8 cellular contexts compared by ENCODE assay signal in genomic region chr5:119328753-119329602, GRCh38. TPM values are rescaled to one million over a fixed set of nuclear protein-coding genes. Genes with fewer than 3 reads are reported as not detected.
A peak's percentile ranks its signal among the peaks of the same experiment; 100 is the strongest.
DNase-seq lines count a peak whose midpoint lies in the region; ATAC-seq and TF ChIP-seq lines count a peak whose summit lies in the region.

No MANE protein-coding gene starts in this region.

- in situ Hi-C loops in transverse colon (cut with MboI; ENCODE audit: low pct_ligation_motif_present in 1 of 4, low pct_unique_long_range_greater_than_20kb in 1 of 4, low sequenced_read_pairs in 3 of 4): no loop called here

- H3K9me3 Mint-ChIP-seq in activated T-cell treated with anti-CD3 and anti-CD28 coated beads, Interleukin-2, amount 50 U/mL, for 72 hours: peaks cover 0 to 1% of the 10 kb centered on the region in 2 donors

- peak; percentile 62 to 67 for ATAC-seq in activated T-cell treated with anti-CD3 and anti-CD28 coated beads, Interleukin-2, amount 50 U/mL, for 72 hours (replicated peaks in 1 of 2)
- no peak for ATAC-seq in GM18520 (IDR thresholded peaks at IDR 0.05; ENCODE audit: unreplicated experiment)

- H3K4me1 ChIP-seq in transverse colon: peaks cover 5 to 64% (median 22%) of the 10 kb centered on the region in 4 donors

- H3K9me3 ChIP-seq in transverse colon: no peaks in the 10 kb centered on the region

- peaks cover 99% of the 10 kb centered on the region for H3K4me1 Mint-ChIP-seq in activated T-cell treated with anti-CD3 and anti-CD28 coated beads, Interleukin-2, amount 50 U/mL, for 72 hours (ENCODE audit: low read depth)

- peak overlapping the region; percentile 66 to 75 for H3K4me3 Mint-ChIP-seq in activated T-cell treated with anti-CD3 and anti-CD28 coated beads, Interleukin-2, amount 50 U/mL, for 72 hours

- peak in 3 of 4 experiments; percentile 11 to 22 (median 19) for DNase-seq in activated CD4-positive, CD25-positive, alpha-beta regulatory T cell (lab: John Stamatoyannopoulos, UW)
- no peak for DNase-seq in activated CD4-positive, CD25-positive, alpha-beta regulatory T cell treated with anti-CD3 and anti-CD28 coated beads, Interleukin-2, amount 50 U/mL, for 72 hours
- peak; percentile 68 to 75 for DNase-seq in activated T-cell treated with anti-CD3 and anti-CD28 coated beads, Interleukin-2, amount 50 U/mL, for 72 hours
- peak; percentile 86 for DNase-seq in iris pigment epithelial cell (ENCODE audit: low read depth)
- DNase-seq in transverse colon: peak; percentile 35
- DNase-seq in islet precursor cell: no peak
- DNase-seq in NCI-H526 (lab: John Stamatoyannopoulos, UW): no peak

- no peak for TF ChIP-seq POLR2A in transverse colon (IDR thresholded peaks at IDR 0.05)

- no peaks in the 10 kb centered on the region for H3K27me3 Mint-ChIP-seq in activated T-cell treated with anti-CD3 and anti-CD28 coated beads, Interleukin-2, amount 50 U/mL, for 72 hours (ENCODE audit: low read depth)

- peak overlapping the region; percentile 55 to 69 (median 58) for H3K27ac ChIP-seq in transverse colon

- H3K27me3 ChIP-seq in transverse colon: no peaks in the 10 kb centered on the region

- H3K4me3 ChIP-seq in transverse colon: no peak overlapping the region

- peak overlapping the region; percentile 60 for H3K27ac Mint-ChIP-seq in activated T-cell treated with anti-CD3 and anti-CD28 coated beads, Interleukin-2, amount 50 U/mL, for 72 hours

- no peak for TF ChIP-seq EP300 in transverse colon (IDR thresholded peaks at IDR 0.05; ENCODE audit: low read depth)

- 48 to 54% methylated on average over 4 to 10 of the region's 10 CpGs for WGBS in transverse colon (ENCODE audit: low coverage in 1 of 2), 2 donors

- TF ChIP-seq CTCF in transverse colon (IDR thresholded peaks at IDR 0.05): no peak

- intact Hi-C loops in transverse colon (cut with DNase I; ENCODE audit: low total_unique reads): loop anchor here (10.0 kb wide), 1 partner anchor 54 kb away; no protein-coding TSS in a partner anchor

- peaks cover 1% of the 10 kb centered on the region in 2 donors for H3K36me3 Mint-ChIP-seq in activated T-cell treated with anti-CD3 and anti-CD28 coated beads, Interleukin-2, amount 50 U/mL, for 72 hours (ENCODE audit: insufficient read depth in 2 of 2)

- no peaks in the 10 kb centered on the region for H3K36me3 ChIP-seq in transverse colon

RNA-seq across cellular contexts. Expression of gene TNFAIP8, which starts 26.8 kb away (rescaled TPM):
- total RNA-seq in activated T-cell treated with anti-CD3 and anti-CD28 coated beads, Interleukin-2, amount 50 U/mL, for 72 hours: 100 to 1,000 TPM; 117 to 137 TPM
- total RNA-seq in transverse colon: 10 to 100 TPM in 3 of 4 donors, 1 to 10 TPM in 1; 9.8 to 28.1 (median 22.5) TPM

Comparison
In these comparisons a context has a peak if more than half of its experiments do, and no peak if none do; other contexts are left out.
1. DNase-seq: peak in activated CD4-positive, CD25-positive, alpha-beta regulatory T cell (3 of 4), activated T-cell treated with anti-CD3 and anti-CD28 coated beads, Interleukin-2, amount 50 U/mL, for 72 hours (2 of 2), iris pigment epithelial cell (single experiment) and transverse colon (single experiment); none in activated CD4-positive, CD25-positive, alpha-beta regulatory T cell treated with anti-CD3 and anti-CD28 coated beads, Interleukin-2, amount 50 U/mL, for 72 hours (single experiment), islet precursor cell (single experiment) and NCI-H526 (0 of 2).
2. RNA of gene TNFAIP8, which starts 26.8 kb away (total RNA-seq): 117 to 137 TPM in activated T-cell treated with anti-CD3 and anti-CD28 coated beads, Interleukin-2, amount 50 U/mL, for 72 hours; 9.8 to 28.1 TPM in transverse colon; every median in the first group is over 4 times any median in the second.